8 cellular contexts compared by ENCODE assay signal in genomic region chr5:16617272-16617973, GRCh38. TPM values are rescaled to one million over a fixed set of nuclear protein-coding genes. Genes with fewer than 3 reads are reported as not detected.
DNase-seq lines count a peak whose midpoint lies in the region; ATAC-seq and TF ChIP-seq lines count a peak whose summit lies in the region.

No MANE protein-coding gene starts in this region.

- H3K27me3 ChIP-seq in BJ (ENCODE audit: control insufficient read depth, insufficient read depth, low read length) (peaks cover 19% of the 10 kb centered on the region), HUES64 (ENCODE audit: insufficient read depth, low read length) (peaks cover 65% of the 10 kb centered on the region), left ventricle myocardium inferior (ENCODE audit: low read depth) (peaks cover 9% of the 10 kb centered on the region)

- H3K27me3 Mint-ChIP-seq in progenitor cell of endocrine pancreas, result peaks cover 30% of the 10 kb centered on the region

- 21% methylated on average over 27 of the region's 27 CpGs for WGBS in HUES64

- H3K27ac Mint-ChIP-seq in progenitor cell of endocrine pancreas, result no peak overlapping the region

- intact Hi-C loops in left ventricle myocardium inferior (cut with micrococcal nuclease), result no loop called here

- peaks cover 11% of the 10 kb centered on the region for H3K4me1 Mint-ChIP-seq in progenitor cell of endocrine pancreas (ENCODE audit: low read depth)

- no peak for DNase-seq in BJ (ENCODE audit: low read depth)
- DNase-seq in activated T-cell treated with anti-CD3 and anti-CD28 coated beads, Interleukin-2, amount 50 U/mL, for 48 hours, result peak; percentile 63 to 64
- peak; percentile 37 for DNase-seq in left ventricle myocardium inferior
- peak; percentile 20 to 30 for DNase-seq in stimulated activated CD4-positive, alpha-beta T cell treated with anti-CD3 and anti-CD28 coated beads, Interleukin-15, amount 100 ng/mL, for 1 hour (ENCODE audit: low read depth in 1 of 2, low spot score in 1 of 2)
- DNase-seq in GM10266 (ENCODE audit: extremely low spot score), result no peak
- DNase-seq in progenitor cell of endocrine pancreas (ENCODE audit: low spot score, unreplicated experiment), result no peak

- no peak for ATAC-seq in HG02588 (IDR thresholded peaks at IDR 0.05; ENCODE audit: unreplicated experiment)

- peak overlapping the region; percentile 45; the same call in 1 of the 2 replicates for H3K9ac ChIP-seq in HUES64 (ENCODE audit: low read depth, low read length)

- H3K36me3 ChIP-seq in BJ (ENCODE audit: control insufficient read depth, insufficient read depth, low read length), result no peaks in the 10 kb centered on the region
- no peaks in the 10 kb centered on the region for H3K36me3 ChIP-seq in HUES64 (ENCODE audit: insufficient read depth, low read length)
- no peaks in the 10 kb centered on the region for H3K36me3 ChIP-seq in left ventricle myocardium inferior

- CTCF ChIA-PET in BJ (lab: Yijun Ruan, JAX), result interaction anchor here (1.1 to 1.2 kb wide), 2 partner anchors 9 to 23 kb away, joined by 3 read pairs; no protein-coding TSS in a partner anchor

- H3K4me1 ChIP-seq in HUES64 (ENCODE audit: insufficient read depth, low read length) (peaks cover 27% of the 10 kb centered on the region), left ventricle myocardium inferior (peaks cover 37% of the 10 kb centered on the region)

- H3K4me3 ChIP-seq in BJ (ENCODE audit: low read depth, low read length) (peak overlapping the region; percentile 46), HUES64 (ENCODE audit: low read length) (peak overlapping the region; percentile 72), left ventricle myocardium inferior (peak overlapping the region; percentile 79)

- TF ChIP-seq CTCF in BJ (IDR thresholded peaks at IDR 0.05; ENCODE audit: insufficient read depth, low read depth, low read length) (no peak), left ventricle myocardium inferior (IDR thresholded peaks at IDR 0.05; ENCODE audit: borderline replicate concordance) (no peak), GM10266 (IDR thresholded peaks at IDR 0.05; ENCODE audit: control insufficient read depth, insufficient read depth, low read depth, missing control alignments) (no peak), progenitor cell of endocrine pancreas (IDR thresholded peaks at IDR 0.05; ENCODE audit: unreplicated experiment) (no peak)

- H3K4me3 Mint-ChIP-seq in progenitor cell of endocrine pancreas (ENCODE audit: low read depth), result no peak overlapping the region

- no peaks in the 10 kb centered on the region for H3K9me3 Mint-ChIP-seq in progenitor cell of endocrine pancreas (ENCODE audit: low read depth)

- POLR2A ChIA-PET in BJ (lab: Charles Lee), result no interaction called here

- H3K27ac ChIP-seq in HUES64 (ENCODE audit: low read depth, low read length), result no peak overlapping the region
- peak overlapping the region; percentile 85 for H3K27ac ChIP-seq in left ventricle myocardium inferior (replicated peaks)

- H3K9me3 ChIP-seq in HUES64 (ENCODE audit: insufficient read depth, low read depth, low read length) (no peaks in the 10 kb centered on the region), left ventricle myocardium inferior (replicated peaks) (no peaks in the 10 kb centered on the region)

- H3K36me3 Mint-ChIP-seq in progenitor cell of endocrine pancreas (ENCODE audit: insufficient read depth), result no peaks in the 10 kb centered on the region

RNA-seq across cellular contexts. Expression of gene RETREG1, which starts 0.6 kb away (rescaled TPM):
- polyA plus RNA-seq in BJ (2011; rRNA removed), result 0.04 and 0.06 TPM in 2 replicates
- 0.14 TPM in 1 of 2 replicates, not detected in the other for polyA minus RNA-seq in BJ (2011; rRNA and poly(A)+ RNA removed)
- polyA plus RNA-seq in HUES64 (2013, experiment 1 of 2), result 1.7 TPM
- polyA plus RNA-seq in HUES64 (2013, experiment 2 of 2), result 1.8 TPM
- total RNA-seq in left ventricle myocardium inferior, result 269 TPM
- 7.4 and 8.0 TPM in 2 replicates for total RNA-seq in progenitor cell of endocrine pancreas

Comparison
In these comparisons a context has a peak if more than half of its experiments do, and no peak if none do; other contexts are left out.
1. DNase-seq: peak in activated T-cell treated with anti-CD3 and anti-CD28 coated beads, Interleukin-2, amount 50 U/mL, for 48 hours (2 of 2), left ventricle myocardium inferior (single experiment) and stimulated activated CD4-positive, alpha-beta T cell treated with anti-CD3 and anti-CD28 coated beads, Interleukin-15, amount 100 ng/mL, for 1 hour (2 of 2); none in BJ (single experiment), GM10266 (single experiment) and progenitor cell of endocrine pancreas (single experiment).
2. RNA of gene RETREG1, which starts 0.6 kb away (total RNA-seq): 269 TPM in left ventricle myocardium inferior (single experiment); 7.4 to 8.0 TPM in progenitor cell of endocrine pancreas; every median in the first group is over 10 times any median in the second.
3. Peak in every context shown above with its lines, with median percentiles within 50 percentile points of each other: H3K4me3 ChIP-seq.